In genomic region chr4:68490826-68491457, GRCh38 we compare ENCODE assay signal across 23 cellular contexts. TPM values are rescaled to one million over a fixed set of nuclear protein-coding genes. Genes with fewer than 3 reads are reported as not detected.
DNase-seq lines count a peak whose midpoint lies in the region; ATAC-seq and TF ChIP-seq lines count a peak whose summit lies in the region.
"Had no signal": no experiment of that assay in that cellular context is flagged by ENCODE, and none has a peak within 500 bp of the region (broad histone marks: within the 10 kb centered on the region; RNA-seq: fewer than 3 reads in every experiment).

No MANE protein-coding gene starts in this region.

- H3K36me3 ChIP-seq in testis (ENCODE audit: low read depth, missing control alignments), result no peaks in the 10 kb centered on the region
- no peaks in the 10 kb centered on the region for H3K36me3 ChIP-seq in psoas muscle (ENCODE audit: insufficient read depth in 1 of 2, low read depth in 1 of 2)
- H3K36me3 ChIP-seq: heart left ventricle, upper lobe of left lung had no signal

- H3K4me1 ChIP-seq in testis (no peaks in the 10 kb centered on the region), psoas muscle (no peaks in the 10 kb centered on the region)
- H3K4me1 ChIP-seq: A549 had no signal

- 87 to 91% methylated on average over 6 of the region's 6 CpGs for WGBS in testis, 2 donors
- 75 to 78% (median 78%) methylated on average over 6 of the region's 6 CpGs for WGBS in psoas muscle, 3 donors

- no peak overlapping the region for H3K4me3 ChIP-seq in choroid plexus epithelial cell (ENCODE audit: low read depth, low read length)
- H3K4me3 ChIP-seq in testis, result no peak overlapping the region
- H3K4me3 ChIP-seq in psoas muscle, result no peak overlapping the region
- H3K4me3 ChIP-seq: A549, dorsolateral prefrontal cortex, heart left ventricle, upper lobe of left lung had no signal

- ATAC-seq in psoas muscle, result no peak
- ATAC-seq: A549; activated T-helper 17 cell treated with anti-CD3 and anti-CD28 coated beads, Interleukin-2, amount 50 U/mL, for 72 hours; HCT116; heart left ventricle; Right ventricle myocardium inferior; WTC11 had no signal

- no peaks in the 10 kb centered on the region for H3K9me3 ChIP-seq in testis
- no peaks in the 10 kb centered on the region for H3K9me3 ChIP-seq in psoas muscle
- H3K9me3 ChIP-seq: A549, heart left ventricle, upper lobe of left lung had no signal

- H3K27me3 ChIP-seq in testis (no peaks in the 10 kb centered on the region), psoas muscle (ENCODE audit: insufficient read depth in 3 of 3, low read length in 2 of 3) (no peaks in the 10 kb centered on the region)
- H3K27me3 ChIP-seq: heart left ventricle, upper lobe of left lung had no signal

- intact Hi-C loops in testis (cut with DNase I; ENCODE audit: low total_unique reads), result no loop called here
- intact Hi-C loops in psoas muscle (cut with DNase I), result no loop called here

- TF ChIP-seq POLR2A in testis (IDR thresholded peaks at IDR 0.05), result no peak

- TF ChIP-seq CTCF in choroid plexus epithelial cell (conservative IDR thresholded peaks at IDR 0.05; ENCODE audit: low read depth, low read length) (no peak), testis (IDR thresholded peaks at IDR 0.05) (no peak), psoas muscle (IDR thresholded peaks at IDR 0.05) (no peak)

- peak; percentile 0 for DNase-seq in NCI-H82 (lab: John Stamatoyannopoulos, UW)
- no peak for DNase-seq in NCI-H82 treated with DMSO at 0.1 percent for 48 hours (lab: John Stamatoyannopoulos, UW; ENCODE audit: unreplicated experiment)
- peak; percentile 76 for DNase-seq in NCI-H146 (lab: John Stamatoyannopoulos, UW)
- DNase-seq in choroid plexus epithelial cell (ENCODE audit: low read depth), result peak; percentile 16
- peak; percentile 16 for DNase-seq in testis
- no peak for DNase-seq in psoas muscle
- DNase-seq in HuH-7 (ENCODE audit: low spot score), result no peak
- DNase-seq in NCI-H1694 (lab: John Stamatoyannopoulos, UW), result no peak
- DNase-seq: activated CD4-positive, alpha-beta T cell treated with anti-CD3 and anti-CD28 coated beads, Interleukin-2, amount 50 U/mL, for 1 hour; EL; T-helper 9 cell; upper lobe of left lung had no signal

- H3K27ac ChIP-seq in testis, result no peak overlapping the region
- H3K27ac ChIP-seq in psoas muscle, result no peak overlapping the region
- H3K27ac ChIP-seq: A549, dorsolateral prefrontal cortex, heart left ventricle, upper lobe of left lung had no signal

RNA-seq across cellular contexts. Expression of gene TMPRSS11E, which starts 43.7 kb away (rescaled TPM):
- total RNA-seq in testis (under 1 TPM; 0.62 to 0.71 TPM), psoas muscle (not detected)
- polyA plus RNA-seq in testis (ENCODE audit: insufficient read depth, low read depth, low replicate concordance) (1.4 TPM), psoas muscle (under 1 TPM in 2 of 3 donors, not detected in 1; 0.04 to 0.08 TPM)
- total RNA-seq: activated T-helper 17 cell treated with anti-CD3 and anti-CD28 coated beads, Interleukin-2, amount 50 U/mL, for 72 hours; dorsolateral prefrontal cortex; fibroblast of villous mesenchyme; heart left ventricle; posterior vena cava; Right ventricle myocardium inferior; skeletal muscle tissue; upper lobe of left lung had no signal
- polyA plus RNA-seq: A549, BJ, heart left ventricle had no signal

Comparison
In these comparisons a context has a peak if more than half of its experiments do, and no peak if none do; other contexts are left out.
1. DNase-seq: peak in NCI-H82 (single experiment), NCI-H146 (single experiment), choroid plexus epithelial cell (single experiment) and testis (single experiment); none in NCI-H82 treated with DMSO at 0.1 percent for 48 hours (single experiment), psoas muscle (0 of 2), HuH-7 (single experiment) and NCI-H1694 (single experiment).